8 cellular contexts compared by ENCODE assay signal in genomic region chr5:68251386-68251785, GRCh38. TPM values are rescaled to one million over a fixed set of nuclear protein-coding genes. Genes with fewer than 3 reads are reported as not detected.
DNase-seq lines count a peak whose midpoint lies in the region; ATAC-seq and TF ChIP-seq lines count a peak whose summit lies in the region.

No MANE protein-coding gene starts in this region.

- DNase-seq in NCI-H69 (lab: John Stamatoyannopoulos, UW) (peak; percentile 54), left lobe of liver (ENCODE audit: low spot score) (no peak), MM.1S (no peak), DMS 273 treated with DMSO at 0.1 percent for 48 hours (lab: John Stamatoyannopoulos, UW) (no peak), NCI-H1436 treated with DMSO at 0.1 percent for 48 hours (lab: John Stamatoyannopoulos, UW) (no peak)
- DNase-seq in activated naive CD4-positive, alpha-beta T cell (lab: John Stamatoyannopoulos, UW): peak in 3 of 4 experiments; percentile 7 to 42 (median 14)
- DNase-seq in stimulated activated CD8-positive, alpha-beta memory T cell treated with anti-CD3 and anti-CD28 coated beads, Interleukin-7, amount 100 ng/mL, for 1 hour (ENCODE audit: low read depth in 2 of 2): peak; percentile 23 to 33

- peaks cover 13% of the 10 kb centered on the region; the same call in 1 of the 2 replicates for H3K79me2 ChIP-seq in MM.1S (ENCODE audit: low read length)

- no peak overlapping the region for H3K9ac ChIP-seq in MM.1S (ENCODE audit: low read length)

- H3K4me3 ChIP-seq in MM.1S (ENCODE audit: low read length): no peak overlapping the region

- H3K9me2 ChIP-seq in MM.1S (replicated peaks; ENCODE audit: insufficient read depth, low read length): no peaks in the 10 kb centered on the region

- H3K4me1 ChIP-seq in MM.1S (ENCODE audit: low read length): no peaks in the 10 kb centered on the region

- H3K4me2 ChIP-seq in MM.1S (ENCODE audit: low read depth, low read length): no peak overlapping the region

- no peaks in the 10 kb centered on the region for H3K36me3 ChIP-seq in MM.1S (replicated peaks; ENCODE audit: insufficient read depth, low read length)

- H3F3A ChIP-seq in MM.1S (ENCODE audit: insufficient read depth, low read length): no peaks in the 10 kb centered on the region

- H3K9me3 ChIP-seq in MM.1S (replicated peaks; ENCODE audit: insufficient read depth, low read length): no peaks in the 10 kb centered on the region

- no peak overlapping the region for H3K27ac ChIP-seq in MM.1S (ENCODE audit: low read length)

- no peaks in the 10 kb centered on the region for H3K27me3 ChIP-seq in MM.1S (replicated peaks; ENCODE audit: insufficient read depth, low read length)

- H2AFZ ChIP-seq in MM.1S (ENCODE audit: low read length): no peak overlapping the region

- TF ChIP-seq CTCF in MM.1S (IDR thresholded peaks at IDR 0.05; ENCODE audit: low read length): no peak

- H4K20me1 ChIP-seq in MM.1S (ENCODE audit: insufficient read depth, low read length): no peaks in the 10 kb centered on the region

- ATAC-seq in left lobe of liver (peak; percentile 7), HG03439 (IDR thresholded peaks at IDR 0.05; ENCODE audit: unreplicated experiment) (no peak)

RNA-seq across cellular contexts. Expression of gene PIK3R1, which starts 35.8 kb away (rescaled TPM):
- total RNA-seq in left lobe of liver: 149 TPM

Comparison
In these comparisons a context has a peak if more than half of its experiments do, and no peak if none do; other contexts are left out.
1. DNase-seq: peak in NCI-H69 (single experiment), activated naive CD4-positive, alpha-beta T cell (3 of 4) and stimulated activated CD8-positive, alpha-beta memory T cell treated with anti-CD3 and anti-CD28 coated beads, Interleukin-7, amount 100 ng/mL, for 1 hour (2 of 2); none in left lobe of liver (single experiment), MM.1S (single experiment), DMS 273 treated with DMSO at 0.1 percent for 48 hours (single experiment) and NCI-H1436 treated with DMSO at 0.1 percent for 48 hours (single experiment).